ENCODE assay signal across 8 cellular contexts in genomic region chr10:132684164-132684891, GRCh38.
DNase-seq lines count a peak whose midpoint lies in the region; ATAC-seq, FAIRE-seq and TF ChIP-seq lines count a peak whose summit lies in the region.

No MANE protein-coding gene starts in this region.

- DNase-seq in GM18507 (ENCODE audit: extremely low spot score, insufficient read length, low read depth) (peak; percentile 15), right cardiac atrium (peak in 1 of 3 donors; percentile 26), glutamatergic neuron (no peak)
- DNase-seq in activated CD4-positive, alpha-beta T cell treated with anti-CD3 and anti-CD28 coated beads, Interleukin-2, amount 50 U/mL, for 48 hours: peak; percentile 26 to 42

- H3K9me3 Mint-ChIP-seq in stimulated activated naive CD8-positive, alpha-beta T cell treated with anti-CD3 and anti-CD28 coated beads, Interleukin-15, Interleukin-2, amounts not matched to agents 100 ng/mL and 50 ng/mL, for 24 hours: no peaks in the 10 kb centered on the region
- peaks cover 15% of the 10 kb centered on the region for H3K9me3 Mint-ChIP-seq in glutamatergic neuron (ENCODE audit: unreplicated experiment)

- H3K36me3 Mint-ChIP-seq in stimulated activated naive CD8-positive, alpha-beta T cell treated with anti-CD3 and anti-CD28 coated beads, Interleukin-15, Interleukin-2, amounts not matched to agents 100 ng/mL and 50 ng/mL, for 24 hours (ENCODE audit: low read depth): no peaks in the 10 kb centered on the region
- H3K36me3 Mint-ChIP-seq in glutamatergic neuron (ENCODE audit: unreplicated experiment): peaks cover 13% of the 10 kb centered on the region

- no peaks in the 10 kb centered on the region for H3K27me3 ChIP-seq in right cardiac atrium (ENCODE audit: control insufficient read depth, insufficient read depth)

- no peak for TF ChIP-seq CTCF in glutamatergic neuron (IDR thresholded peaks at IDR 0.05; ENCODE audit: partially characterized antibody, unreplicated experiment)

- H3K27ac ChIP-seq in right cardiac atrium (ENCODE audit: low read length): peak overlapping the region; percentile 50

- ATAC-seq in HG03159 (IDR thresholded peaks at IDR 0.05; ENCODE audit: unreplicated experiment): peak; percentile 81
- peak in 1 of 2 donors; percentile 17 for ATAC-seq in right cardiac atrium
- no peak for ATAC-seq in HG02852 (IDR thresholded peaks at IDR 0.05; ENCODE audit: unreplicated experiment)
- no peak for ATAC-seq in SK-N-SH treated with all-trans-retinoic acid at 6 μM for 48 hours

- H3K4me3 ChIP-seq in right cardiac atrium (ENCODE audit: low read length): no peak overlapping the region

- H3K4me1 ChIP-seq in right cardiac atrium (ENCODE audit: control insufficient read depth, insufficient read depth, low read length): peaks cover 13% of the 10 kb centered on the region

- H3K27ac Mint-ChIP-seq in stimulated activated naive CD8-positive, alpha-beta T cell treated with anti-CD3 and anti-CD28 coated beads, Interleukin-15, Interleukin-2, amounts not matched to agents 100 ng/mL and 50 ng/mL, for 24 hours: peak overlapping the region; percentile 69
- no peak overlapping the region for H3K27ac Mint-ChIP-seq in glutamatergic neuron (ENCODE audit: unreplicated experiment)

- H3K27me3 Mint-ChIP-seq in stimulated activated naive CD8-positive, alpha-beta T cell treated with anti-CD3 and anti-CD28 coated beads, Interleukin-15, Interleukin-2, amounts not matched to agents 100 ng/mL and 50 ng/mL, for 24 hours: no peaks in the 10 kb centered on the region
- peaks cover 4% of the 10 kb centered on the region for H3K27me3 Mint-ChIP-seq in glutamatergic neuron (ENCODE audit: unreplicated experiment)

- WGBS in right cardiac atrium: 80% methylated on average over 12 of the region's 12 CpGs

- peak overlapping the region; percentile 17 for H3K4me3 Mint-ChIP-seq in stimulated activated naive CD8-positive, alpha-beta T cell treated with anti-CD3 and anti-CD28 coated beads, Interleukin-15, Interleukin-2, amounts not matched to agents 100 ng/mL and 50 ng/mL, for 24 hours
- H3K4me3 Mint-ChIP-seq in glutamatergic neuron (ENCODE audit: unreplicated experiment): no peak overlapping the region

- peak; percentile 29 for FAIRE-seq in GM18507 (lab: Jason Lieb, UNC)

- intact Hi-C loops in right cardiac atrium (cut with DNase I): no loop called here

- H3K9me3 ChIP-seq in right cardiac atrium (ENCODE audit: control insufficient read depth, low read length): no peaks in the 10 kb centered on the region

- H3K4me1 Mint-ChIP-seq in stimulated activated naive CD8-positive, alpha-beta T cell treated with anti-CD3 and anti-CD28 coated beads, Interleukin-15, Interleukin-2, amounts not matched to agents 100 ng/mL and 50 ng/mL, for 24 hours (ENCODE audit: low read depth): peaks cover 31% of the 10 kb centered on the region
- H3K4me1 Mint-ChIP-seq in glutamatergic neuron (ENCODE audit: low read depth, unreplicated experiment): peaks cover 2% of the 10 kb centered on the region

TF ChIP-seq in SK-N-SH treated with all-trans-retinoic acid at 6 μM for 48 hours, 23 proteins besides CTCF, POLR2A, EP300 and RAD21 (continues in another document):
- TF ChIP-seq CSDC2 (CRISPR knock-in tag; IDR thresholded peaks at IDR 0.05): no peak
- TF ChIP-seq RARB (CRISPR knock-in tag; IDR thresholded peaks at IDR 0.05): no peak
- no peak for TF ChIP-seq GLIS3 (CRISPR knock-in tag; IDR thresholded peaks at IDR 0.05)
- TF ChIP-seq TCF4 (CRISPR knock-in tag; IDR thresholded peaks at IDR 0.05; ENCODE audit: borderline replicate concordance): no peak
- no peak for TF ChIP-seq PATZ1 (CRISPR knock-in tag; IDR thresholded peaks at IDR 0.05; ENCODE audit: borderline replicate concordance)
- TF ChIP-seq, protein P1, sequence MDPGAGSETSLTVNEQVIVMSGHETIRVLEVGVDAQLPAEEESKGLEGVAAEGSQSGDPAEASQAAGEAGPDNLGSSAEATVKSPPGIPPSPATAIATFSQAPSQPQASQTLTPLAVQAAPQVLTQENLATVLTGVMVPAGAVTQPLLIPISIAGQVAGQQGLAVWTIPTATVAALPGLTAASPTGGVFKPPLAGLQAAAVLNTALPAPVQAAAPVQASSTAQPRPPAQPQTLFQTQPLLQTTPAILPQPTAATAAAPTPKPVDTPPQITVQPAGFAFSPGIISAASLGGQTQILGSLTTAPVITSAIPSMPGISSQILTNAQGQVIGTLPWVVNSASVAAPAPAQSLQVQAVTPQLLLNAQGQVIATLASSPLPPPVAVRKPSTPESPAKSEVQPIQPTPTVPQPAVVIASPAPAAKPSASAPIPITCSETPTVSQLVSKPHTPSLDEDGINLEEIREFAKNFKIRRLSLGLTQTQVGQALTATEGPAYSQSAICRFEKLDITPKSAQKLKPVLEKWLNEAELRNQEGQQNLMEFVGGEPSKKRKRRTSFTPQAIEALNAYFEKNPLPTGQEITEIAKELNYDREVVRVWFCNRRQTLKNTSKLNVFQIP (CRISPR knock-in tag; IDR thresholded peaks at IDR 0.05; ENCODE audit: borderline replicate concordance, low read depth): no peak
- TF ChIP-seq CSRNP3 (CRISPR knock-in tag; IDR thresholded peaks at IDR 0.05): no peak
- no peak for TF ChIP-seq ZNF70 (CRISPR knock-in tag; IDR thresholded peaks at IDR 0.05)
- no peak for TF ChIP-seq ZFP30 (CRISPR knock-in tag; IDR thresholded peaks at IDR 0.05)
- TF ChIP-seq ISL1 (CRISPR knock-in tag; IDR thresholded peaks at IDR 0.05): no peak
- TF ChIP-seq TSHZ2 (CRISPR knock-in tag; IDR thresholded peaks at IDR 0.05): no peak
- no peak for TF ChIP-seq OSR1 (CRISPR knock-in tag; IDR thresholded peaks at IDR 0.05)
- no peak for TF ChIP-seq ZNF565 (CRISPR knock-in tag; conservative IDR thresholded peaks at IDR 0.05; ENCODE audit: low read depth)
- TF ChIP-seq ESRRG (CRISPR knock-in tag; IDR thresholded peaks at IDR 0.05): no peak
- no peak for TF ChIP-seq SNAI2 (CRISPR knock-in tag; IDR thresholded peaks at IDR 0.05)
- no peak for TF ChIP-seq ZC3H10 (CRISPR knock-in tag; IDR thresholded peaks at IDR 0.05)
